In the genomic region with DNA sequence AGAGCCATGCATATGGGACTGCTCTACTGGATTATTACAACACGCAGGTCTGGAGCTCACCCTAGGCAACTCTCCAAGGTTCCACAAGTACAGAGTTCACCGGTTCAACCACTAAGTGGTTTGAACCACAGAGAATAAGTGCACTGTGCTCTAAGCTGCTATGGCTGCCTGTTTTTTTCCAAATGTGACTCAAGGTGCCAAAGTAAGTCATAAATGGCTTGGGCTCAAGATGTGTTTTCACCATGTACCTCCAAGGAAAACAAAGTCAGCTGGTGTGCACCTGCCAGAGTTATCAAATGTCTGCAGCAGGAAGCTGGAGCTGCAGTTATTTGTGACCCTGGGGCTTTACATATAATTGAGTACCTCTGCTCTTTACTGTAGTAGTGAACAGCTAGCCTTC, we compare ENCODE assay signal across 11 cellular contexts.
A peak's percentile ranks its signal among the peaks of the same experiment; 100 is the strongest.
DNase-seq lines count a peak whose midpoint lies in the region; ATAC-seq and TF ChIP-seq lines count a peak whose summit lies in the region.
"Had no signal": no experiment of that assay in that cellular context is flagged by ENCODE, and none has a peak within 500 bp of the region (broad histone marks: within the 10 kb centered on the region; RNA-seq: fewer than 3 reads in every experiment).

No MANE protein-coding gene starts in this region.

- WGBS in heart left ventricle, 4 donors, result 30 to 43% (median 35%) methylated on average over 2 of the region's 2 CpGs

- no peak overlapping the region for H3K27ac Mint-ChIP-seq in type B pancreatic cell

- no peaks in the 10 kb centered on the region for H3K9me3 ChIP-seq in heart left ventricle

- no peaks in the 10 kb centered on the region for H3K9me3 Mint-ChIP-seq in type B pancreatic cell

- peak; percentile 42 for ATAC-seq in Right ventricle myocardium superior (ENCODE audit: poor library complexity)
- ATAC-seq in heart left ventricle, result peak in 3 of 4 donors; percentile 23 to 72 (median 69)
- no peak for ATAC-seq in HG02678 (IDR thresholded peaks at IDR 0.05; ENCODE audit: unreplicated experiment)
- ATAC-seq in HG02840 (IDR thresholded peaks at IDR 0.05; ENCODE audit: low FRiP score, unreplicated experiment), result no peak

- H3K27ac ChIP-seq in heart left ventricle, result peak overlapping the region in 2 of 12 donors; percentile 4 to 43

- H3K36me3 ChIP-seq in heart left ventricle, result peaks cover 0 to 97% (median 48%) of the 10 kb centered on the region in 9 donors

- H3K36me3 Mint-ChIP-seq in type B pancreatic cell, result peaks cover 54% of the 10 kb centered on the region

- no peaks in the 10 kb centered on the region for H3K27me3 Mint-ChIP-seq in type B pancreatic cell

- H3K4me3 Mint-ChIP-seq in type B pancreatic cell, result no peak overlapping the region

- peaks cover 0 to 30% (median 12%) of the 10 kb centered on the region in 12 donors for H3K4me1 ChIP-seq in heart left ventricle

- no peaks in the 10 kb centered on the region for H3K27me3 ChIP-seq in heart left ventricle

- no peak overlapping the region for H3K4me3 ChIP-seq in heart left ventricle

- no peak for TF ChIP-seq CTCF in heart left ventricle (IDR thresholded peaks at IDR 0.05)
- TF ChIP-seq CTCF in type B pancreatic cell (conservative IDR thresholded peaks at IDR 0.05), result no peak

- intact Hi-C loops in Right ventricle myocardium superior (cut with DNase I), result no loop called here
- intact Hi-C loops in cardiac septum (cut with DNase I), result no loop called here
- intact Hi-C loops in heart left ventricle (cut with DNase I), result no loop called here

- no peak for TF ChIP-seq POLR2A in heart left ventricle (IDR thresholded peaks at IDR 0.05)

- H3K4me1 Mint-ChIP-seq in type B pancreatic cell (ENCODE audit: unreplicated experiment), result peaks cover 34% of the 10 kb centered on the region

- DNase-seq in Right ventricle myocardium superior, result no peak
- no peak for DNase-seq in cardiac septum (ENCODE audit: low spot score)
- peak; percentile 87 for DNase-seq in RPMI7951 (ENCODE audit: low read depth)
- no peak for DNase-seq in heart left ventricle
- DNase-seq in type B pancreatic cell (ENCODE audit: extremely low spot score, unreplicated experiment), result no peak
- no peak for DNase-seq in pons (ENCODE audit: low spot score)
- DNase-seq: activated gamma-delta T cell treated with Interleukin-2 at 50 U/mL for 16 hours, AML-193, erythroblast had no signal

Comparison
In these comparisons a context has a peak if more than half of its experiments do, and no peak if none do; other contexts are left out.
1. ATAC-seq: peak in Right ventricle myocardium superior (single experiment) and heart left ventricle (3 of 4); none in HG02678 (single experiment) and HG02840 (single experiment).